2 cellular contexts compared by ENCODE assay signal in genomic region chr17:80941171-80941570, GRCh38.
TF ChIP-seq lines count a peak whose summit lies in the region.

No MANE protein-coding gene starts in this region.

TF ChIP-seq in GM23338, 12 proteins besides CTCF, POLR2A, EP300 and RAD21:
- TF ChIP-seq EZH2 (IDR thresholded peaks at IDR 0.05; ENCODE audit: low read depth, unreplicated experiment) (no peak), ZNF331 (CRISPR knock-in tag; IDR thresholded peaks at IDR 0.05; ENCODE audit: low read depth) (no peak), JUNB (IDR thresholded peaks at IDR 0.05; ENCODE audit: unreplicated experiment) (no peak)

TF ChIP-seq in K562, 482 proteins besides CTCF, POLR2A, EP300 and RAD21:
- no peak for TF ChIP-seq RREB1 (CRISPR knock-in tag; IDR thresholded peaks at IDR 0.05)
- no peak for TF ChIP-seq LEF1 (IDR thresholded peaks at IDR 0.05)
- TF ChIP-seq ZNF282 (CRISPR knock-in tag; IDR thresholded peaks at IDR 0.05): no peak
- TF ChIP-seq POLR2G (IDR thresholded peaks at IDR 0.05; ENCODE audit: low read depth, low read length): peak; percentile 1; the same call in 1 of the 2 replicates
- no peak for TF ChIP-seq HINFP (tag; conservative IDR thresholded peaks at IDR 0.05; ENCODE audit: low read depth)
- no peak for TF ChIP-seq CBX2 (IDR thresholded peaks at IDR 0.05; ENCODE audit: insufficient read depth, low read length, poor library complexity, severe bottlenecking)
